ENCODE assay signal across 19 cellular contexts in genomic region chr9:130472184-130472705, GRCh38. TPM values are rescaled to one million over a fixed set of nuclear protein-coding genes. Genes with fewer than 3 reads are reported as not detected.
"Had no signal": no experiment of that assay in that cellular context is flagged by ENCODE, and none has a peak within 500 bp of the region (broad histone marks: within the 10 kb centered on the region; RNA-seq: fewer than 3 reads in every experiment).

No MANE protein-coding gene starts in this region.

- H3K27ac ChIP-seq: coronary artery, epithelial cell of prostate, left lung, sigmoid colon, upper lobe of right lung had no signal

- H3K4me3 ChIP-seq: coronary artery, left lung, lung, sigmoid colon, smooth muscle cell, upper lobe of right lung had no signal

- H3K4me2 ChIP-seq: smooth muscle cell had no signal

- ATAC-seq: left lung, T-helper 17 cell, upper lobe of right lung had no signal

- H3K9me3 ChIP-seq: left lung, sigmoid colon, upper lobe of right lung had no signal

- H3K4me1 ChIP-seq: left lung, sigmoid colon, upper lobe of right lung had no signal

- H3K27me3 ChIP-seq: sigmoid colon, upper lobe of right lung had no signal

- DNase-seq: activated CD4-positive, alpha-beta memory T cell treated with anti-CD3 and anti-CD28 coated beads for 36 hours; activated CD4-positive, alpha-beta T cell treated with anti-CD3 and anti-CD28 coated beads for 48 hours; activated effector memory CD4-positive, alpha-beta T cell treated with anti-CD3 and anti-CD28 coated beads, Interleukin-2, amount 50 U/mL, for 16 hours; activated naive CD4-positive, alpha-beta T cell treated with anti-CD3 and anti-CD28 coated beads, Interleukin-2, amount 10 ng/mL, durations not matched to agents 7 days and 5 days; amygdala; cerebellar nuclear complex; kidney; left lung; naive B cell; sigmoid colon; stimulated activated CD4-positive, alpha-beta T cell treated with anti-CD3 and anti-CD28 coated beads, Interleukin-15, amount 100 ng/mL, for 24 hours; stimulated activated CD8-positive, alpha-beta memory T cell treated with anti-CD3 and anti-CD28 coated beads, Interleukin-4, amount 100 ng/mL, for 48 hours; stimulated activated naive CD4-positive, alpha-beta T cell; T-helper 17 cell; upper lobe of right lung had no signal

- H3K36me3 ChIP-seq: upper lobe of right lung had no signal

RNA-seq across cellular contexts. Expression of gene ASS1, which starts 27.5 kb away (rescaled TPM):
- total RNA-seq: T-helper 17 cell had no signal
